2 cellular contexts compared by ENCODE assay signal in the genomic region with DNA sequence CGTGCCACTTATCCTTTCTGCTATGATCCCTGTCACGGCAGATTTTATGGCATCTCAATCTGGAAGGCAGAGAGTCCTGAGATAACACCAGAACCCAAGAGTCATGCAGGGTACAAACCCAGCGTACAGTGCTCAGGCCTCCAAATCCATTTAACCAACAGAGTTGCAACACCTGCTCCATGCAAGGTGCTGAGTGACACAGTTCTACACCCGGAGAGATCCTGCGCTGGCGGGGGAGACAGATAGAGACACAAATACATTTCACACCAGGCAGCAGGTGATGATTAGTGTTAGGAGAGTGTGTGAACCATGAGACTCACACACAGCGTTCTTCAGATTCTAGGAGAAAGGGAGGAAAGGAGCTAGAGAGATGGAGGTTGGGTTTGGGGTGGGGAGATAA.
TF ChIP-seq lines count a peak whose summit lies in the region.

No MANE protein-coding gene starts in this region.

TF ChIP-seq in SK-N-SH, 30 proteins besides CTCF, POLR2A, EP300 and RAD21 (continued from another document):
- TF ChIP-seq, protein P1, sequence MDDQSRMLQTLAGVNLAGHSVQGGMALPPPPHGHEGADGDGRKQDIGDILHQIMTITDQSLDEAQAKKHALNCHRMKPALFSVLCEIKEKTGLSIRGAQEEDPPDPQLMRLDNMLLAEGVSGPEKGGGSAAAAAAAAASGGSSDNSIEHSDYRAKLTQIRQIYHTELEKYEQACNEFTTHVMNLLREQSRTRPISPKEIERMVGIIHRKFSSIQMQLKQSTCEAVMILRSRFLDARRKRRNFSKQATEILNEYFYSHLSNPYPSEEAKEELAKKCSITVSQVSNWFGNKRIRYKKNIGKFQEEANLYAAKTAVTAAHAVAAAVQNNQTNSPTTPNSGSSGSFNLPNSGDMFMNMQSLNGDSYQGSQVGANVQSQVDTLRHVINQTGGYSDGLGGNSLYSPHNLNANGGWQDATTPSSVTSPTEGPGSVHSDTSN (IDR thresholded peaks at IDR 0.05), result no peak
- TF ChIP-seq SIN3A (IDR thresholded peaks at IDR 0.05; ENCODE audit: borderline replicate concordance, low read depth, low read length) (no peak), FOXM1 (IDR thresholded peaks at IDR 0.05; ENCODE audit: low read depth) (no peak), JUND (IDR thresholded peaks at IDR 0.05) (no peak), EZH2phosphoT487 (IDR thresholded peaks at IDR 0.05; ENCODE audit: borderline replicate concordance, low read depth) (no peak), POLR2AphosphoS5 (IDR thresholded peaks at IDR 0.05; ENCODE audit: low read depth, low read length) (no peak), GABPA (IDR thresholded peaks at IDR 0.05; ENCODE audit: low read depth) (no peak), TEAD4 (IDR thresholded peaks at IDR 0.05; ENCODE audit: borderline replicate concordance, insufficient read depth) (no peak), MXI1 (IDR thresholded peaks at IDR 0.05; ENCODE audit: low read depth, low read length) (no peak)
- TF ChIP-seq, protein P2, sequence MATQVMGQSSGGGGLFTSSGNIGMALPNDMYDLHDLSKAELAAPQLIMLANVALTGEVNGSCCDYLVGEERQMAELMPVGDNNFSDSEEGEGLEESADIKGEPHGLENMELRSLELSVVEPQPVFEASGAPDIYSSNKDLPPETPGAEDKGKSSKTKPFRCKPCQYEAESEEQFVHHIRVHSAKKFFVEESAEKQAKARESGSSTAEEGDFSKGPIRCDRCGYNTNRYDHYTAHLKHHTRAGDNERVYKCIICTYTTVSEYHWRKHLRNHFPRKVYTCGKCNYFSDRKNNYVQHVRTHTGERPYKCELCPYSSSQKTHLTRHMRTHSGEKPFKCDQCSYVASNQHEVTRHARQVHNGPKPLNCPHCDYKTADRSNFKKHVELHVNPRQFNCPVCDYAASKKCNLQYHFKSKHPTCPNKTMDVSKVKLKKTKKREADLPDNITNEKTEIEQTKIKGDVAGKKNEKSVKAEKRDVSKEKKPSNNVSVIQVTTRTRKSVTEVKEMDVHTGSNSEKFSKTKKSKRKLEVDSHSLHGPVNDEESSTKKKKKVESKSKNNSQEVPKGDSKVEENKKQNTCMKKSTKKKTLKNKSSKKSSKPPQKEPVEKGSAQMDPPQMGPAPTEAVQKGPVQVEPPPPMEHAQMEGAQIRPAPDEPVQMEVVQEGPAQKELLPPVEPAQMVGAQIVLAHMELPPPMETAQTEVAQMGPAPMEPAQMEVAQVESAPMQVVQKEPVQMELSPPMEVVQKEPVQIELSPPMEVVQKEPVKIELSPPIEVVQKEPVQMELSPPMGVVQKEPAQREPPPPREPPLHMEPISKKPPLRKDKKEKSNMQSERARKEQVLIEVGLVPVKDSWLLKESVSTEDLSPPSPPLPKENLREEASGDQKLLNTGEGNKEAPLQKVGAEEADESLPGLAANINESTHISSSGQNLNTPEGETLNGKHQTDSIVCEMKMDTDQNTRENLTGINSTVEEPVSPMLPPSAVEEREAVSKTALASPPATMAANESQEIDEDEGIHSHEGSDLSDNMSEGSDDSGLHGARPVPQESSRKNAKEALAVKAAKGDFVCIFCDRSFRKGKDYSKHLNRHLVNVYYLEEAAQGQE (IDR thresholded peaks at IDR 0.05; ENCODE audit: low read depth, low read length), result no peak
- TF ChIP-seq, protein P3, sequence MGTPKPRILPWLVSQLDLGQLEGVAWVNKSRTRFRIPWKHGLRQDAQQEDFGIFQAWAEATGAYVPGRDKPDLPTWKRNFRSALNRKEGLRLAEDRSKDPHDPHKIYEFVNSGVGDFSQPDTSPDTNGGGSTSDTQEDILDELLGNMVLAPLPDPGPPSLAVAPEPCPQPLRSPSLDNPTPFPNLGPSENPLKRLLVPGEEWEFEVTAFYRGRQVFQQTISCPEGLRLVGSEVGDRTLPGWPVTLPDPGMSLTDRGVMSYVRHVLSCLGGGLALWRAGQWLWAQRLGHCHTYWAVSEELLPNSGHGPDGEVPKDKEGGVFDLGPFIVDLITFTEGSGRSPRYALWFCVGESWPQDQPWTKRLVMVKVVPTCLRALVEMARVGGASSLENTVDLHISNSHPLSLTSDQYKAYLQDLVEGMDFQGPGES (IDR thresholded peaks at IDR 0.05; ENCODE audit: low read depth, low read length), result no peak
- TF ChIP-seq, protein P4, sequence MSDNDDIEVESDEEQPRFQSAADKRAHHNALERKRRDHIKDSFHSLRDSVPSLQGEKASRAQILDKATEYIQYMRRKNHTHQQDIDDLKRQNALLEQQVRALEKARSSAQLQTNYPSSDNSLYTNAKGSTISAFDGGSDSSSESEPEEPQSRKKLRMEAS (IDR thresholded peaks at IDR 0.05; ENCODE audit: low read depth), result no peak
- TF ChIP-seq, protein P5, sequence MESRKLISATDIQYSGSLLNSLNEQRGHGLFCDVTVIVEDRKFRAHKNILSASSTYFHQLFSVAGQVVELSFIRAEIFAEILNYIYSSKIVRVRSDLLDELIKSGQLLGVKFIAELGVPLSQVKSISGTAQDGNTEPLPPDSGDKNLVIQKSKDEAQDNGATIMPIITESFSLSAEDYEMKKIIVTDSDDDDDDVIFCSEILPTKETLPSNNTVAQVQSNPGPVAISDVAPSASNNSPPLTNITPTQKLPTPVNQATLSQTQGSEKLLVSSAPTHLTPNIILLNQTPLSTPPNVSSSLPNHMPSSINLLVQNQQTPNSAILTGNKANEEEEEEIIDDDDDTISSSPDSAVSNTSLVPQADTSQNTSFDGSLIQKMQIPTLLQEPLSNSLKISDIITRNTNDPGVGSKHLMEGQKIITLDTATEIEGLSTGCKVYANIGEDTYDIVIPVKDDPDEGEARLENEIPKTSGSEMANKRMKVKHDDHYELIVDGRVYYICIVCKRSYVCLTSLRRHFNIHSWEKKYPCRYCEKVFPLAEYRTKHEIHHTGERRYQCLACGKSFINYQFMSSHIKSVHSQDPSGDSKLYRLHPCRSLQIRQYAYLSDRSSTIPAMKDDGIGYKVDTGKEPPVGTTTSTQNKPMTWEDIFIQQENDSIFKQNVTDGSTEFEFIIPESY (IDR thresholded peaks at IDR 0.05; ENCODE audit: borderline replicate concordance, low read depth), result no peak

TF ChIP-seq in SK-N-SH treated with all-trans-retinoic acid at 6 μM for 48 hours, 23 proteins besides CTCF, POLR2A, EP300 and RAD21 (continued from another document):
- no peak for TF ChIP-seq ARNTL (CRISPR knock-in tag; IDR thresholded peaks at IDR 0.05; ENCODE audit: borderline replicate concordance, low read depth)
- TF ChIP-seq PPARA (CRISPR knock-in tag; IDR thresholded peaks at IDR 0.05; ENCODE audit: borderline replicate concordance), result no peak
- no peak for TF ChIP-seq ZFP30 (CRISPR knock-in tag; IDR thresholded peaks at IDR 0.05)
- TF ChIP-seq, protein P6, sequence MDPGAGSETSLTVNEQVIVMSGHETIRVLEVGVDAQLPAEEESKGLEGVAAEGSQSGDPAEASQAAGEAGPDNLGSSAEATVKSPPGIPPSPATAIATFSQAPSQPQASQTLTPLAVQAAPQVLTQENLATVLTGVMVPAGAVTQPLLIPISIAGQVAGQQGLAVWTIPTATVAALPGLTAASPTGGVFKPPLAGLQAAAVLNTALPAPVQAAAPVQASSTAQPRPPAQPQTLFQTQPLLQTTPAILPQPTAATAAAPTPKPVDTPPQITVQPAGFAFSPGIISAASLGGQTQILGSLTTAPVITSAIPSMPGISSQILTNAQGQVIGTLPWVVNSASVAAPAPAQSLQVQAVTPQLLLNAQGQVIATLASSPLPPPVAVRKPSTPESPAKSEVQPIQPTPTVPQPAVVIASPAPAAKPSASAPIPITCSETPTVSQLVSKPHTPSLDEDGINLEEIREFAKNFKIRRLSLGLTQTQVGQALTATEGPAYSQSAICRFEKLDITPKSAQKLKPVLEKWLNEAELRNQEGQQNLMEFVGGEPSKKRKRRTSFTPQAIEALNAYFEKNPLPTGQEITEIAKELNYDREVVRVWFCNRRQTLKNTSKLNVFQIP (CRISPR knock-in tag; IDR thresholded peaks at IDR 0.05; ENCODE audit: borderline replicate concordance, low read depth), result no peak
- TF ChIP-seq ZNF565 (CRISPR knock-in tag; conservative IDR thresholded peaks at IDR 0.05; ENCODE audit: low read depth), result no peak
- TF ChIP-seq, protein P7, sequence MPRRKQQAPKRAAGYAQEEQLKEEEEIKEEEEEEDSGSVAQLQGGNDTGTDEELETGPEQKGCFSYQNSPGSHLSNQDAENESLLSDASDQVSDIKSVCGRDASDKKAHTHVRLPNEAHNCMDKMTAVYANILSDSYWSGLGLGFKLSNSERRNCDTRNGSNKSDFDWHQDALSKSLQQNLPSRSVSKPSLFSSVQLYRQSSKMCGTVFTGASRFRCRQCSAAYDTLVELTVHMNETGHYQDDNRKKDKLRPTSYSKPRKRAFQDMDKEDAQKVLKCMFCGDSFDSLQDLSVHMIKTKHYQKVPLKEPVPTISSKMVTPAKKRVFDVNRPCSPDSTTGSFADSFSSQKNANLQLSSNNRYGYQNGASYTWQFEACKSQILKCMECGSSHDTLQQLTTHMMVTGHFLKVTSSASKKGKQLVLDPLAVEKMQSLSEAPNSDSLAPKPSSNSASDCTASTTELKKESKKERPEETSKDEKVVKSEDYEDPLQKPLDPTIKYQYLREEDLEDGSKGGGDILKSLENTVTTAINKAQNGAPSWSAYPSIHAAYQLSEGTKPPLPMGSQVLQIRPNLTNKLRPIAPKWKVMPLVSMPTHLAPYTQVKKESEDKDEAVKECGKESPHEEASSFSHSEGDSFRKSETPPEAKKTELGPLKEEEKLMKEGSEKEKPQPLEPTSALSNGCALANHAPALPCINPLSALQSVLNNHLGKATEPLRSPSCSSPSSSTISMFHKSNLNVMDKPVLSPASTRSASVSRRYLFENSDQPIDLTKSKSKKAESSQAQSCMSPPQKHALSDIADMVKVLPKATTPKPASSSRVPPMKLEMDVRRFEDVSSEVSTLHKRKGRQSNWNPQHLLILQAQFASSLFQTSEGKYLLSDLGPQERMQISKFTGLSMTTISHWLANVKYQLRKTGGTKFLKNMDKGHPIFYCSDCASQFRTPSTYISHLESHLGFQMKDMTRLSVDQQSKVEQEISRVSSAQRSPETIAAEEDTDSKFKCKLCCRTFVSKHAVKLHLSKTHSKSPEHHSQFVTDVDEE (CRISPR knock-in tag; IDR thresholded peaks at IDR 0.05), result no peak
- TF ChIP-seq ESRRG (CRISPR knock-in tag; IDR thresholded peaks at IDR 0.05), result no peak
- TF ChIP-seq BACH2 (CRISPR knock-in tag; IDR thresholded peaks at IDR 0.05; ENCODE audit: borderline replicate concordance), result no peak
- TF ChIP-seq, protein P8, sequence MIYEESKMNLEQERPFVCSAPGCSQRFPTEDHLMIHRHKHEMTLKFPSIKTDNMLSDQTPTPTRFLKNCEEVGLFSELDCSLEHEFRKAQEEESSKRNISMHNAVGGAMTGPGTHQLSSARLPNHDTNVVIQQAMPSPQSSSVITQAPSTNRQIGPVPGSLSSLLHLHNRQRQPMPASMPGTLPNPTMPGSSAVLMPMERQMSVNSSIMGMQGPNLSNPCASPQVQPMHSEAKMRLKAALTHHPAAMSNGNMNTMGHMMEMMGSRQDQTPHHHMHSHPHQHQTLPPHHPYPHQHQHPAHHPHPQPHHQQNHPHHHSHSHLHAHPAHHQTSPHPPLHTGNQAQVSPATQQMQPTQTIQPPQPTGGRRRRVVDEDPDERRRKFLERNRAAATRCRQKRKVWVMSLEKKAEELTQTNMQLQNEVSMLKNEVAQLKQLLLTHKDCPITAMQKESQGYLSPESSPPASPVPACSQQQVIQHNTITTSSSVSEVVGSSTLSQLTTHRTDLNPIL (CRISPR knock-in tag; IDR thresholded peaks at IDR 0.05; ENCODE audit: low read depth), result no peak
- TF ChIP-seq SNAI2 (CRISPR knock-in tag; IDR thresholded peaks at IDR 0.05), result no peak
- TF ChIP-seq OSR1 (CRISPR knock-in tag; IDR thresholded peaks at IDR 0.05), result no peak
- no peak for TF ChIP-seq ZFP3 (CRISPR knock-in tag; IDR thresholded peaks at IDR 0.05)
- TF ChIP-seq RARB (CRISPR knock-in tag; IDR thresholded peaks at IDR 0.05), result no peak
